Comparison of ENCODE assay signal across 21 cellular contexts in genomic region chr11:78101073-78101472, GRCh38. TPM values are rescaled to one million over a fixed set of nuclear protein-coding genes. Genes with fewer than 3 reads are reported as not detected.
DNase-seq lines count a peak whose midpoint lies in the region; ATAC-seq and FAIRE-seq lines count a peak whose summit lies in the region.
"Had no signal": no experiment of that assay in that cellular context is flagged by ENCODE, and none has a peak within 500 bp of the region (broad histone marks: within the 10 kb centered on the region; RNA-seq: fewer than 3 reads in every experiment).

No MANE protein-coding gene starts in this region.

- no peaks in the 10 kb centered on the region for H3K4me1 ChIP-seq in adipocyte (ENCODE audit: control insufficient read depth, insufficient read depth, low read length)
- H3K4me1 ChIP-seq: BE2C, pancreas had no signal

- no peak overlapping the region for H3K4me3 Mint-ChIP-seq in activated CD4-positive, alpha-beta memory T cell treated with anti-CD3 and anti-CD28 coated beads for 36 hours
- H3K4me3 Mint-ChIP-seq: IgD-negative memory B cell; stimulated activated effector memory CD8-positive, alpha-beta T cell treated with anti-CD3 and anti-CD28 coated beads, Interleukin-12 subunit alpha, Interleukin-12 subunit beta, amount 100 ng/mL, for 72 hours; T-cell had no signal

- peaks cover 59% of the 10 kb centered on the region for H3K36me3 ChIP-seq in adipocyte (ENCODE audit: control insufficient read depth, insufficient read depth, low read length, severe bottlenecking)
- H3K36me3 ChIP-seq: pancreas had no signal

- ATAC-seq in GM19395 (IDR thresholded peaks at IDR 0.05; ENCODE audit: unreplicated experiment) (no peak), HG03439 (IDR thresholded peaks at IDR 0.05; ENCODE audit: unreplicated experiment) (no peak), HG02623 (IDR thresholded peaks at IDR 0.05; ENCODE audit: unreplicated experiment) (no peak)
- ATAC-seq: activated naive CD4-positive, alpha-beta T cell treated with anti-CD3 and anti-CD28 coated beads, Interleukin-2, amount 50 U/mL, for 72 hours; left colon; Panc1; stimulated activated effector memory CD8-positive, alpha-beta T cell treated with anti-CD3 and anti-CD28 coated beads, Interleukin-12 subunit alpha, Interleukin-12 subunit beta, amount 100 ng/mL, for 72 hours; T-cell had no signal

- FAIRE-seq in islet of Langerhans (lab: Jason Lieb, UNC) = peak; percentile 51
- FAIRE-seq: pancreas, urothelium cell line had no signal

- intact Hi-C loops in activated CD4-positive, alpha-beta memory T cell treated with anti-CD3 and anti-CD28 coated beads for 36 hours (cut with micrococcal nuclease) = no loop called here

- POLR2A ChIA-PET in activated CD4-positive, alpha-beta memory T cell treated with anti-CD3 and anti-CD28 coated beads for 36 hours (lab: Charles Lee) = no interaction called here

- H3K9ac ChIP-seq in adipocyte (ENCODE audit: low read length) = no peak overlapping the region

- no peaks in the 10 kb centered on the region for H3K4me1 Mint-ChIP-seq in activated CD4-positive, alpha-beta memory T cell treated with anti-CD3 and anti-CD28 coated beads for 36 hours (ENCODE audit: low read depth)
- H3K4me1 Mint-ChIP-seq: stimulated activated effector memory CD8-positive, alpha-beta T cell treated with anti-CD3 and anti-CD28 coated beads, Interleukin-12 subunit alpha, Interleukin-12 subunit beta, amount 100 ng/mL, for 72 hours; T-cell had no signal

- H3K9me3 Mint-ChIP-seq in activated CD4-positive, alpha-beta memory T cell treated with anti-CD3 and anti-CD28 coated beads for 36 hours = no peaks in the 10 kb centered on the region
- H3K9me3 Mint-ChIP-seq: activated naive CD4-positive, alpha-beta T cell treated with anti-CD3 and anti-CD28 coated beads, Interleukin-2, amount 50 U/mL, for 72 hours; IgD-negative memory B cell; stimulated activated effector memory CD8-positive, alpha-beta T cell treated with anti-CD3 and anti-CD28 coated beads, Interleukin-12 subunit alpha, Interleukin-12 subunit beta, amount 100 ng/mL, for 72 hours; T-cell had no signal

- H3K27me3 ChIP-seq in adipocyte (replicated peaks; ENCODE audit: control insufficient read depth, insufficient read depth, low read length) = no peaks in the 10 kb centered on the region
- H3K27me3 ChIP-seq: BE2C, cardiac muscle cell, pancreas had no signal

- H3K27me3 Mint-ChIP-seq in activated CD4-positive, alpha-beta memory T cell treated with anti-CD3 and anti-CD28 coated beads for 36 hours = no peaks in the 10 kb centered on the region
- H3K27me3 Mint-ChIP-seq: IgD-negative memory B cell, T-cell had no signal

- peaks cover 27% of the 10 kb centered on the region for H3K36me3 Mint-ChIP-seq in activated CD4-positive, alpha-beta memory T cell treated with anti-CD3 and anti-CD28 coated beads for 36 hours

- CTCF ChIA-PET in activated CD4-positive, alpha-beta memory T cell treated with anti-CD3 and anti-CD28 coated beads for 36 hours (lab: Charles Lee) = no interaction called here

- H3K4me3 ChIP-seq in adipocyte (ENCODE audit: low read length) = no peak overlapping the region
- H3K4me3 ChIP-seq: cardiac muscle cell, pancreas had no signal

- H3K9me3 ChIP-seq in adipocyte (ENCODE audit: control insufficient read depth, low read length) = no peaks in the 10 kb centered on the region
- H3K9me3 ChIP-seq: BE2C, pancreas had no signal

- peak; percentile 95 for DNase-seq in DMS53 (lab: John Stamatoyannopoulos, UW)
- DNase-seq in NCI-H2029 treated with DMSO at 0.1 percent for 48 hours (lab: John Stamatoyannopoulos, UW) = peak; percentile 28
- peak; percentile 42 for DNase-seq in adipocyte (ENCODE audit: low read depth)
- DNase-seq in activated CD4-positive, alpha-beta memory T cell treated with anti-CD3 and anti-CD28 coated beads for 36 hours = no peak
- DNase-seq: activated CD4-positive, CD25-positive, alpha-beta regulatory T cell; BE2C; left colon; NCI-H526; pancreas; T-cell had no signal

- no peak overlapping the region for H3K27ac Mint-ChIP-seq in activated CD4-positive, alpha-beta memory T cell treated with anti-CD3 and anti-CD28 coated beads for 36 hours
- H3K27ac Mint-ChIP-seq: stimulated activated effector memory CD8-positive, alpha-beta T cell treated with anti-CD3 and anti-CD28 coated beads, Interleukin-12 subunit alpha, Interleukin-12 subunit beta, amount 100 ng/mL, for 72 hours; T-cell had no signal

RNA-seq across cellular contexts. Expression of gene NDUFC2, which starts 21.4 kb away (rescaled TPM):
- 100 to 1,000 TPM; 209 to 230 TPM for total RNA-seq in activated CD4-positive, alpha-beta memory T cell treated with anti-CD3 and anti-CD28 coated beads for 36 hours

RNA-seq across cellular contexts. Expression of gene THRSP, which starts 37.4 kb away (rescaled TPM):
- not detected for total RNA-seq in activated CD4-positive, alpha-beta memory T cell treated with anti-CD3 and anti-CD28 coated beads for 36 hours
- total RNA-seq: activated naive CD4-positive, alpha-beta T cell treated with anti-CD3 and anti-CD28 coated beads, Interleukin-2, amount 50 U/mL, for 72 hours; cardiac muscle cell; H4; T-cell had no signal

RNA-seq across cellular contexts. Expression of gene ALG8, which starts 38.4 kb away (rescaled TPM):
- 10 to 100 TPM; 45.8 to 45.9 TPM for total RNA-seq in activated CD4-positive, alpha-beta memory T cell treated with anti-CD3 and anti-CD28 coated beads for 36 hours
